ENCODE assay signal across 8 cellular contexts in the genomic region with DNA sequence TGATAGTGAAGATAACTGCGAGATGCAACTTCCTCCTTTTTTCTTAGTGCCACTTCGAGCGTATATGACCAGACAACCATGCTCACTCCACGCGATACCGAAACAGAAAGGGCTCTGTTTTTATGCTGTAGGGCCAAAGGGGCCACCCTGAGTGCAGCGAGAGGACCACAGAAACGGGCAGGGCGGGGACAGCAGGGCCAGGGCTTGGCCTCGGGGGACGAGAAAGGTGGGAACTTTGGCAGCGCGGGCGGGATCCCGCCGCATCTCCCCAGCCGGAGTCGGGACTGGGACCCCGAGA. TPM values are rescaled to one million over a fixed set of nuclear protein-coding genes. Genes with fewer than 3 reads are reported as not detected.
DNase-seq lines count a peak whose midpoint lies in the region; ATAC-seq lines count a peak whose summit lies in the region.

No MANE protein-coding gene starts in this region.

- peak overlapping the region in 1 of 2 experiments; percentile 68 for H3K14ac ChIP-seq in mesenchymal stem cell (ENCODE audit: low read length in 2 of 2)

- H2BK120ac ChIP-seq in mesenchymal stem cell (ENCODE audit: low read depth, low read length): peak overlapping the region; percentile 1

- peak in 2 of 3 experiments; percentile 32 to 85 for DNase-seq in NCI-H1417 (lab: John Stamatoyannopoulos, UW)
- no peak for DNase-seq in NCI-H1417 treated with DMSO at 0.1 percent for 48 hours (lab: John Stamatoyannopoulos, UW)
- peak; percentile 42 for DNase-seq in NCI-H226
- peak; percentile 42 to 54 for DNase-seq in activated CD4-positive, alpha-beta T cell treated with anti-CD3 and anti-CD28 coated beads, Interleukin-2, amount 50 U/mL, for 4 hours
- DNase-seq in effector CD4-positive, alpha-beta T cell: peak; percentile 39
- peak; percentile 85 for DNase-seq in mesenchymal stem cell
- DNase-seq in stimulated activated CD8-positive, alpha-beta memory T cell treated with anti-CD3 and anti-CD28 coated beads, Interleukin-7, amount 100 ng/mL, for 4 hours (ENCODE audit: low read depth in 2 of 2): peak; percentile 45 to 52

- peak; percentile 82 for ATAC-seq in HG02943 (IDR thresholded peaks at IDR 0.05; ENCODE audit: low read depth, unreplicated experiment)

- no peaks in the 10 kb centered on the region for H3K9me3 ChIP-seq in mesenchymal stem cell (ENCODE audit: control insufficient read depth, low read length)

- H2BK12ac ChIP-seq in mesenchymal stem cell (ENCODE audit: low read length in 2 of 2): peak overlapping the region in 1 of 2 experiments; percentile 68

- H3K4ac ChIP-seq in mesenchymal stem cell (ENCODE audit: low read depth in 1 of 2, low read length in 2 of 2): peak overlapping the region; percentile 75 to 88

- H3K4me1 ChIP-seq in mesenchymal stem cell (ENCODE audit: control insufficient read depth, insufficient read depth, low read depth, low read length): peaks cover 7% of the 10 kb centered on the region

- peak overlapping the region; percentile 90 for H2AFZ ChIP-seq in mesenchymal stem cell (ENCODE audit: low read depth, low read length)

- H4K8ac ChIP-seq in mesenchymal stem cell (ENCODE audit: low read length): peak overlapping the region; percentile 52

- peaks cover 5% of the 10 kb centered on the region for H3K79me1 ChIP-seq in mesenchymal stem cell (replicated peaks; ENCODE audit: low read length, poor library complexity, severe bottlenecking)

- peak overlapping the region; percentile 25 for H2BK5ac ChIP-seq in mesenchymal stem cell (ENCODE audit: low read depth, low read length, poor library complexity, severe bottlenecking)

- H3K36me3 ChIP-seq in mesenchymal stem cell (ENCODE audit: control insufficient read depth in 1 of 2, insufficient read depth in 2 of 2, low read depth in 1 of 2, low read length in 2 of 2): no peaks in the 10 kb centered on the region

- no peak overlapping the region for H3K23ac ChIP-seq in mesenchymal stem cell (ENCODE audit: low read length in 2 of 2)

- H4K91ac ChIP-seq in mesenchymal stem cell (ENCODE audit: low read length): peak overlapping the region; percentile 62

- H3K18ac ChIP-seq in mesenchymal stem cell (ENCODE audit: low read depth in 1 of 2, low read length in 2 of 2): peak overlapping the region; percentile 89 to 94

- H3K4me2 ChIP-seq in mesenchymal stem cell (ENCODE audit: low read length, poor library complexity, severe bottlenecking): peak overlapping the region; percentile 67

- peak overlapping the region; percentile 88 for H3K9ac ChIP-seq in mesenchymal stem cell (ENCODE audit: low read length)

- H3K4me3 ChIP-seq in mesenchymal stem cell (ENCODE audit: insufficient read depth in 1 of 2, low read depth in 1 of 2, low read length in 2 of 2): peak overlapping the region; percentile 83 to 96

- H3K27me3 ChIP-seq in mesenchymal stem cell (ENCODE audit: control insufficient read depth in 1 of 2, insufficient read depth in 1 of 2, low read length in 2 of 2): no peaks in the 10 kb centered on the region

- H2AK5ac ChIP-seq in mesenchymal stem cell (ENCODE audit: low read length, severe bottlenecking): no peak overlapping the region

- WGBS in mesenchymal stem cell: 0% methylated on average over 19 of the region's 19 CpGs

- H3K27ac ChIP-seq in mesenchymal stem cell (ENCODE audit: low read length, poor library complexity, severe bottlenecking): peak overlapping the region; percentile 7

- peak overlapping the region; percentile 77 for H2BK15ac ChIP-seq in mesenchymal stem cell (ENCODE audit: low read depth, poor library complexity, severe bottlenecking)

RNA-seq across cellular contexts. Expression of a gene that starts 0.5 kb away (rescaled TPM):
- 14.8 TPM for polyA plus RNA-seq in mesenchymal stem cell (2013, experiment 1 of 2)
- polyA plus RNA-seq in mesenchymal stem cell (2013, experiment 2 of 2): 14.0 TPM

RNA-seq across cellular contexts. Expression of a gene that starts 7.0 kb away (rescaled TPM):
- polyA plus RNA-seq in mesenchymal stem cell (2013, experiment 1 of 2): not detected
- polyA plus RNA-seq in mesenchymal stem cell (2013, experiment 2 of 2): not detected
